In genomic region chr1:205512059-205513045, GRCh38 we compare ENCODE assay signal across 1 cellular context.
TF ChIP-seq lines count a peak whose summit lies in the region.

No MANE protein-coding gene starts in this region.

TF ChIP-seq in HepG2, 621 proteins besides CTCF, POLR2A, EP300 and RAD21 (continued from another document and continues in another):
- TF ChIP-seq ZBTB10 (CRISPR knock-in tag; IDR thresholded peaks at IDR 0.05; ENCODE audit: borderline replicate concordance) (no peak), PATZ1 (CRISPR knock-in tag; IDR thresholded peaks at IDR 0.05) (peak; percentile 33), ZNF574 (CRISPR knock-in tag; IDR thresholded peaks at IDR 0.05) (peak; percentile 20; the same call in 1 of the 2 replicates), ZFP36 (IDR thresholded peaks at IDR 0.05; ENCODE audit: borderline replicate concordance, low read depth, low read length, partially characterized antibody) (no peak), ZNF362 (CRISPR knock-in tag; IDR thresholded peaks at IDR 0.05; ENCODE audit: borderline replicate concordance) (no peak), ATF2 (CRISPR knock-in tag; IDR thresholded peaks at IDR 0.05) (peak; percentile 82), CBX2 (IDR thresholded peaks at IDR 0.05; ENCODE audit: low read depth, low read length) (no peak), CBX2 (CRISPR knock-in tag; IDR thresholded peaks at IDR 0.05; ENCODE audit: low read depth) (peak; percentile 64; the same call in 1 of the 2 replicates), ZNF230 (CRISPR knock-in tag; IDR thresholded peaks at IDR 0.05) (0 out of 2 replicates have a peak, but pooled peaks have one; percentile 62), ZNF34 (CRISPR knock-in tag; IDR thresholded peaks at IDR 0.05; ENCODE audit: borderline replicate concordance) (no peak), RNF2 (conservative IDR thresholded peaks at IDR 0.05; ENCODE audit: low read depth) (no peak), IRF2 (CRISPR knock-in tag; IDR thresholded peaks at IDR 0.05) (peak; percentile 58; the same call in 1 of the 2 replicates), SRSF4 (IDR thresholded peaks at IDR 0.05; ENCODE audit: low read depth, low read length, poor library complexity, severe bottlenecking) (no peak), ETV5 (CRISPR knock-in tag; IDR thresholded peaks at IDR 0.05; ENCODE audit: borderline replicate concordance) (peak; percentile 73; the same call in 1 of the 2 replicates), NR2F1 (CRISPR knock-in tag; IDR thresholded peaks at IDR 0.05) (no peak), CREB1 (IDR thresholded peaks at IDR 0.05) (no peak), CREB1 (CRISPR knock-in tag; IDR thresholded peaks at IDR 0.05) (no peak), ZNF30 (CRISPR knock-in tag; IDR thresholded peaks at IDR 0.05) (no peak), JUND (CRISPR knock-in tag; IDR thresholded peaks at IDR 0.05) (peak; percentile 60; the same call in 1 of the 2 replicates), REXO4 (CRISPR knock-in tag; IDR thresholded peaks at IDR 0.05; ENCODE audit: borderline replicate concordance) (no peak), ZBTB38 (CRISPR knock-in tag; IDR thresholded peaks at IDR 0.05) (peak; percentile 75; the same call in 1 of the 2 replicates), ZNF562 (CRISPR knock-in tag; IDR thresholded peaks at IDR 0.05; ENCODE audit: borderline replicate concordance) (no peak), MAFF (IDR thresholded peaks at IDR 0.05; ENCODE audit: low read depth, low read length) (no peak), NCOA2 (CRISPR knock-in tag; IDR thresholded peaks at IDR 0.05) (peak; percentile 16; the same call in 1 of the 2 replicates), ZBTB20 (CRISPR knock-in tag; IDR thresholded peaks at IDR 0.05; ENCODE audit: borderline replicate concordance, low read depth) (peak; percentile 29; the same call in 1 of the 2 replicates), ZNF280B (CRISPR knock-in tag; IDR thresholded peaks at IDR 0.05; ENCODE audit: borderline replicate concordance) (no peak), PRDM4 (CRISPR knock-in tag; IDR thresholded peaks at IDR 0.05; ENCODE audit: borderline replicate concordance) (no peak), MEF2D (CRISPR knock-in tag; IDR thresholded peaks at IDR 0.05) (0 out of 2 replicates have a peak, but pooled peaks have one; percentile 43), ZNF280D (CRISPR knock-in tag; IDR thresholded peaks at IDR 0.05) (0 out of 2 replicates have a peak, but pooled peaks have one; percentile 23), SYNCRIP (IDR thresholded peaks at IDR 0.05; ENCODE audit: insufficient read depth, low read depth, low read length) (no peak), NFIC (IDR thresholded peaks at IDR 0.05; ENCODE audit: low read length) (no peak), ZIK1 (CRISPR knock-in tag; IDR thresholded peaks at IDR 0.05; ENCODE audit: borderline replicate concordance, low read depth) (no peak), NKX3-1 (CRISPR knock-in tag; IDR thresholded peaks at IDR 0.05) (no peak), ERF (CRISPR knock-in tag; IDR thresholded peaks at IDR 0.05) (no peak), GPBP1L1 (CRISPR knock-in tag; IDR thresholded peaks at IDR 0.05) (no peak), MEIS2 (CRISPR knock-in tag; IDR thresholded peaks at IDR 0.05) (peak; percentile 61; the same call in 1 of the 2 replicates), ZNF292 (CRISPR knock-in tag; IDR thresholded peaks at IDR 0.05; ENCODE audit: borderline replicate concordance, low read depth) (0 out of 2 replicates have a peak, but pooled peaks have one; percentile 17), NR2C2 (CRISPR knock-in tag; IDR thresholded peaks at IDR 0.05; ENCODE audit: borderline replicate concordance) (0 out of 2 replicates have a peak, but pooled peaks have one; percentile 26), HINFP (CRISPR knock-in tag; IDR thresholded peaks at IDR 0.05; ENCODE audit: low read depth) (0 out of 2 replicates have a peak, but pooled peaks have one; percentile 65)
